ENCODE assay signal across 8 cellular contexts in genomic region chr18:37284260-37284659, GRCh38.
"Had no signal": no experiment of that assay in that cellular context is flagged by ENCODE, and none has a peak within 500 bp of the region (broad histone marks: within the 10 kb centered on the region; RNA-seq: fewer than 3 reads in every experiment).

No MANE protein-coding gene starts in this region.

- H3K4me3 ChIP-seq: GM23248, K562 had no signal

- H3K27ac Mint-ChIP-seq: H9 had no signal

- H3K9ac ChIP-seq: GM23248 had no signal

- H3K4me3 Mint-ChIP-seq: H9 had no signal

- DNase-seq: GM23248, GOT3, H9, HCEC 1CT, KG1 had no signal

- ATAC-seq: HepG2, K562 had no signal

- H3K27ac ChIP-seq: GM23248, HL-60 had no signal

- H2AFZ ChIP-seq: GM23248 had no signal

- H3K9me3 Mint-ChIP-seq: H9 had no signal
